In the genomic region with DNA sequence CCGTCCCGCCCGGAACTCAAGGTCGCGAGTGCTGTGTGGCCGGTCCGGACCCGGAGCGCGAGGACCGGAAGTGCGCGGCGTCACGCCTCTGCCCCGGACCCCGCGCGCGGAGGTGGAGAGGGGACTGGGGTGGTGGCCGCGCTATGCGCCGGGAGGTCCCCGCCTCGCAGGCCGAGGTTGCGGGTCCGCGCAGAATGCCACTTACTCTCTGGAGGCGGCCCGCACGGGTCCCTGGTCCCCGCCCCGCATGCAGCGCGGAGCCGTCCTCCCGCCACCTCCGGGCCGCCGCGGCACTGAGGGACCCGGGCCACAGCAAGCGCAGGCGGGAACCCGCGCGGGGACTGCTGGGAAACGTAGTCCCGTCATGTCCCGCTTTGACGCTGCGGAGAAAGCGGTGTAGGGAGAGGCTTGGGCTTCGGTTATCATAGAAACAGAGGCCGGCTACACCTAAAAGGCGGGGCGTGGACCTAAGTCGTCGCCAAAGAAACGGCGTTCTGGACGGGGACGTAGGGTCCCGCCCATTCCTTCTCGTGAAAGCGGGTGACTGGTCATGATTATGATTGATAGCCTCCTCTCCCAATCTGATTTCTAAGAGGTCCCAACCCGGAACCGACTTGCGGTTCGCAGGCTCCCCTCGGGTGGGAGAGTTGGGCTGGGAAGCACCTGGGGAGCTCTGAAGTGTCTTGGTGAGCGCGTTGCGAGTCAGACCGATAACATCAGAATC, we compare ENCODE assay signal across 8 cellular contexts. TPM values are rescaled to one million over a fixed set of nuclear protein-coding genes. Genes with fewer than 3 reads are reported as not detected.
DNase-seq lines count a peak whose midpoint lies in the region; ATAC-seq and TF ChIP-seq lines count a peak whose summit lies in the region.

Gene ZNF837, minus strand, starts transcription at position 295 of the 724 bp plus-strand sequence. CDS start 11,698 bp downstream, outside the sequence.

- peak within 1 kb of the TSS; percentile 89 for H3K27ac ChIP-seq in smooth muscle cell (ENCODE audit: low read depth)

- peak within 1 kb of the TSS; percentile 90 for H3K4me3 ChIP-seq in smooth muscle cell

- peaks cover 9% of the 10 kb centered on the region for H3K4me1 ChIP-seq in smooth muscle cell (ENCODE audit: low read depth)

- H3K4me3 Mint-ChIP-seq in immature natural killer cell, result peak within 1 kb of the TSS; percentile 87 to 96 (median 89)

- no peaks in the 10 kb centered on the region for H3K36me3 Mint-ChIP-seq in immature natural killer cell

- DNase-seq in AG09319 (ENCODE audit: extremely low read depth, low read depth) (peak; percentile 100), NCI-H345 (lab: John Stamatoyannopoulos, UW) (peak; percentile 99), immature natural killer cell (peak; percentile 98 to 99 (median 99)), smooth muscle cell (lab: John Stamatoyannopoulos, UW; ENCODE audit: unreplicated experiment) (peak; percentile 95)
- peak; percentile 88 to 97 (median 94) for DNase-seq in activated CD4-positive, CD25-positive, alpha-beta regulatory T cell (lab: John Stamatoyannopoulos, UW)
- DNase-seq in central memory CD4-positive, alpha-beta T cell, result peak; percentile 99

- peak within 1 kb of the TSS; percentile 95 to 97 (median 96) for H3K27ac Mint-ChIP-seq in immature natural killer cell

- TF ChIP-seq CTCF in AG09319 (IDR thresholded peaks at IDR 0.05; ENCODE audit: low read depth, low read length) (no peak), smooth muscle cell (IDR thresholded peaks at IDR 0.05; ENCODE audit: borderline replicate concordance, insufficient read depth, poor library complexity, severe bottlenecking) (no peak)

- no peaks in the 10 kb centered on the region for H3F3A ChIP-seq in smooth muscle cell (ENCODE audit: low read depth)

- peaks cover 11% of the 10 kb centered on the region for H3K79me2 ChIP-seq in smooth muscle cell (ENCODE audit: low read depth)

- no peaks in the 10 kb centered on the region for H3K9me3 ChIP-seq in smooth muscle cell (replicated peaks; ENCODE audit: low read depth)

- H3K9ac ChIP-seq in smooth muscle cell (ENCODE audit: low read depth), result peak within 1 kb of the TSS; percentile 97

- peaks cover 4 to 9% (median 7%) of the 10 kb centered on the region in 3 donors for H3K27me3 Mint-ChIP-seq in immature natural killer cell (ENCODE audit: low read depth in 3 of 3)

- H2AFZ ChIP-seq in smooth muscle cell (ENCODE audit: low read depth), result peak within 1 kb of the TSS; percentile 75

- H3K4me2 ChIP-seq in smooth muscle cell, result peak within 1 kb of the TSS; percentile 89

- H3K36me3 ChIP-seq in smooth muscle cell (ENCODE audit: low read depth), result no peaks in the 10 kb centered on the region

- peaks cover 28 to 30% of the 10 kb centered on the region in 2 donors for H3K4me1 Mint-ChIP-seq in immature natural killer cell

- no peaks in the 10 kb centered on the region for H3K27me3 ChIP-seq in smooth muscle cell (ENCODE audit: low read depth)

- ATAC-seq in GM19025 (IDR thresholded peaks at IDR 0.05; ENCODE audit: low read depth, unreplicated experiment) (peak; percentile 76), HG03280 (IDR thresholded peaks at IDR 0.05; ENCODE audit: unreplicated experiment) (peak; percentile 78)

- H4K20me1 ChIP-seq in smooth muscle cell (ENCODE audit: low read depth), result no peaks in the 10 kb centered on the region

- H3K9me3 Mint-ChIP-seq in immature natural killer cell, result no peaks in the 10 kb centered on the region

- WGBS in smooth muscle cell (ENCODE audit: low lambda C conversion rate), result under 1% methylated on average over 45 of the region's 77 CpGs

RNA-seq across cellular contexts. Expression of gene ZNF837, which starts in this region (rescaled TPM):
- 1 to 10 TPM; 1.2 to 3.6 (median 1.4) TPM for polyA plus RNA-seq in immature natural killer cell
- 4.4 and 5.9 TPM in 2 replicates for total RNA-seq in smooth muscle cell
- polyA plus RNA-seq in smooth muscle cell, result 7.8 and 8.4 TPM in 2 replicates

Comparison
In these comparisons a context has a peak if more than half of its experiments do, and no peak if none do; other contexts are left out.
1. Peak in every context shown above with its lines: DNase-seq, ATAC-seq, H3K4me3 ChIP-seq and H3K27ac ChIP-seq.